In genomic region chr2:231663458-231664290, GRCh38 we compare ENCODE assay signal across 11 cellular contexts. TPM values are rescaled to one million over a fixed set of nuclear protein-coding genes. Genes with fewer than 3 reads are reported as not detected.
A peak's percentile ranks its signal among the peaks of the same experiment; 100 is the strongest.
DNase-seq lines count a peak whose midpoint lies in the region; ATAC-seq, FAIRE-seq and TF ChIP-seq lines count a peak whose summit lies in the region.
"Had no signal": no experiment of that assay in that cellular context is flagged by ENCODE, and none has a peak within 500 bp of the region (broad histone marks: within the 10 kb centered on the region; RNA-seq: fewer than 3 reads in every experiment).

No MANE protein-coding gene starts in this region.

- no peak for FAIRE-seq in GM12878 (lab: Jason Lieb, UNC)

- no peak overlapping the region; a peak in 1 of 20 replicates for H3K4me3 ChIP-seq in BLaER1 treated with 17β-estradiol and CSF1 and Interleukin-3, amounts not matched to agents 10 nM and 100 nM
- H3K4me3 ChIP-seq in HCT116 (replicated peaks in 1 of 2; ENCODE audit: low read depth in 1 of 2, low read length in 2 of 2) (no peak overlapping the region), GM12878 (0 out of 2 replicates have a peak overlapping the region, but pooled peaks have one; percentile 14), neural progenitor cell (no peak overlapping the region), coronary artery (no peak overlapping the region)

- CTCF ChIA-PET in HCT116 (lab: Charles Lee) (interaction anchor here (1.3 to 4.5 kb wide), 2 partner anchors 10 to 14 kb away, joined by 4 to 18 read pairs; no protein-coding TSS in a partner anchor), GM12878 (lab: Yijun Ruan, JAX) (interaction anchor here (1.2 to 9.9 kb wide), 4 partner anchors 11 to 50 kb away, joined by 4 to 151 read pairs (median 6); partner anchors contain the start of gene PTMA)

- ATAC-seq in HCT116 (no peak), GM12878 (no peak)
- ATAC-seq: left lung had no signal

- peak overlapping the region in 10 of 11 experiments; percentile 9 to 96 (median 87); a peak in 16 of 22 replicates for H3K9ac ChIP-seq in BLaER1 treated with 17β-estradiol and CSF1 and Interleukin-3, amounts not matched to agents 10 nM and 100 nM
- H3K9ac ChIP-seq in HCT116 (ENCODE audit: low read length) (peak overlapping the region; percentile 89), GM12878 (ENCODE audit: control insufficient read depth, insufficient read depth, low read length) (peak overlapping the region; percentile 66), neural progenitor cell (no peak overlapping the region)

- 0 out of 6 replicates have a peak, but pooled peaks of 1 of the 3 experiments have one; percentile 5 for TF ChIP-seq CTCF in HCT116 (IDR thresholded peaks at IDR 0.05 in 2 of 3, conservative IDR thresholded peaks at IDR 0.05 in 1 of 3; ENCODE audit: borderline replicate concordance in 1 of 3, insufficient read depth in 1 of 3, low read depth in 2 of 3, low read length in 2 of 3)
- 0 out of 6 replicates have a peak, but pooled peaks of 1 of the 3 experiments have one; percentile 18 for TF ChIP-seq CTCF in GM12878 (IDR thresholded peaks at IDR 0.05 in 2 of 3, conservative IDR thresholded peaks at IDR 0.05 in 1 of 3; ENCODE audit: control insufficient read depth in 2 of 3, extremely low read depth in 1 of 3, insufficient read depth in 1 of 3, low read depth in 3 of 3, low read length in 3 of 3)
- no peak for TF ChIP-seq CTCF in neural progenitor cell (IDR thresholded peaks at IDR 0.05)
- no peak for TF ChIP-seq CTCF in coronary artery (IDR thresholded peaks at IDR 0.05)
- TF ChIP-seq CTCF in osteocyte (IDR thresholded peaks at IDR 0.05) = no peak

- SMC1A ChIA-PET in GM12878 (lab: Charles Lee; ENCODE audit: uncharacterized antibody, unreplicated experiment) = interaction anchor here (0.6 to 3.9 kb wide), 4 partner anchors 11 to 50 kb away, joined by 3 to 20 read pairs (median 5); no protein-coding TSS in a partner anchor

- POLR2A ChIA-PET in HCT116 (lab: Charles Lee) (interaction anchor here (0.8 kb wide), 1 partner anchor 9 kb away, joined by 3 read pairs; no protein-coding TSS in a partner anchor), GM12878 (lab: Charles Lee) (interaction anchor here (0.9 to 9.2 kb wide), 4 partner anchors 11 to 51 kb away, joined by 3 to 119 read pairs (median 66); partner anchors contain the start of gene PTMA)

- H3K27ac Mint-ChIP-seq in neural progenitor cell (peak overlapping the region; percentile 46), osteocyte (ENCODE audit: unreplicated experiment) (no peak overlapping the region)

- H3K9me2 ChIP-seq in HCT116 (ENCODE audit: insufficient read depth) = no peaks in the 10 kb centered on the region

- BruUV-seq in HCT116 (replicated peaks; lab: Mats Ljungman, UMichigan) (no TSS peak), GM12878 (replicated peaks; lab: Mats Ljungman, UMichigan) (TSS peak; percentile 53)

- DNase-seq in HCT116 (ENCODE audit: low read depth, low spot score) (no peak), GM12878 (ENCODE audit: low read depth, low spot score) (no peak), neural progenitor cell (ENCODE audit: low spot score) (peak; percentile 1), NCI-H2196 treated with DMSO at 0.1 percent for 48 hours (lab: John Stamatoyannopoulos, UW; ENCODE audit: unreplicated experiment) (no peak), coronary artery (ENCODE audit: low spot score) (no peak), NAMALWA (ENCODE audit: low spot score) (no peak), osteocyte (ENCODE audit: extremely low spot score, unreplicated experiment) (no peak)
- DNase-seq: left lung, NCI-H446 treated with DMSO at 0.1 percent for 48 hours had no signal

- H3K4me2 ChIP-seq in BLaER1 treated with 17β-estradiol and CSF1 and Interleukin-3, amounts not matched to agents 10 nM and 100 nM = peak overlapping the region; percentile 87 to 99 (median 94)
- H3K4me2 ChIP-seq in HCT116 (ENCODE audit: low read length) (no peak overlapping the region), GM12878 (ENCODE audit: control insufficient read depth, insufficient read depth) (peak overlapping the region; percentile 98; the same call in 1 of the 2 replicates), neural progenitor cell (no peak overlapping the region)

- peaks cover 0 to 22% (median 10%) of the 10 kb centered on the region in 11 experiments; a peak in 10 of 22 replicates for H3K9me3 ChIP-seq in BLaER1 treated with 17β-estradiol and CSF1 and Interleukin-3, amounts not matched to agents 10 nM and 100 nM (replicated peaks in 1 of 11)
- H3K9me3 ChIP-seq in HCT116 (ENCODE audit: control insufficient read depth in 1 of 2, insufficient read depth in 1 of 2, low read depth in 1 of 2, low read length in 2 of 2) = no peaks in the 10 kb centered on the region
- no peaks in the 10 kb centered on the region for H3K9me3 ChIP-seq in GM12878 (replicated peaks; ENCODE audit: control insufficient read depth, insufficient read depth, low read length)
- no peaks in the 10 kb centered on the region for H3K9me3 ChIP-seq in neural progenitor cell (ENCODE audit: low read depth)
- H3K9me3 ChIP-seq: left lung, suprapubic skin had no signal

- 89% methylated on average over 28 of the region's 28 CpGs for WGBS in GM12878 (ENCODE audit: insufficient coverage, insufficient replicate concordance, low lambda C conversion rate, missing lambda C conversion rate)

- TF ChIP-seq RAD21 in HCT116 (IDR thresholded peaks at IDR 0.05; ENCODE audit: low read depth) = no peak
- no peak for TF ChIP-seq RAD21 in GM12878 (IDR thresholded peaks at IDR 0.05; ENCODE audit: insufficient read depth, low read depth, low read length)

- no peak overlapping the region for H2AFZ ChIP-seq in HCT116 (ENCODE audit: low read depth, low read length, poor library complexity, severe bottlenecking)
- H2AFZ ChIP-seq in GM12878 (ENCODE audit: control insufficient read depth, low read depth, low read length) = peak overlapping the region; percentile 24
- no peak overlapping the region for H2AFZ ChIP-seq in neural progenitor cell (replicated peaks)

- TF ChIP-seq POLR2A in HCT116 (IDR thresholded peaks at IDR 0.05; ENCODE audit: borderline replicate concordance, extremely low read depth, insufficient read depth, insufficient read length) (no peak), GM12878 (IDR thresholded peaks at IDR 0.05; ENCODE audit: low read depth, low read length) (no peak)

- peaks cover 70 to 83% (median 77%) of the 10 kb centered on the region in 10 experiments for H3K4me1 ChIP-seq in BLaER1 treated with 17β-estradiol and CSF1 and Interleukin-3, amounts not matched to agents 10 nM and 100 nM
- H3K4me1 ChIP-seq in HCT116 (ENCODE audit: control insufficient read depth in 1 of 2, insufficient read depth in 2 of 2, low read length in 2 of 2) (peaks cover 37 to 80% of the 10 kb centered on the region in 2 experiments), GM12878 (ENCODE audit: control insufficient read depth, insufficient read depth, low read length) (peaks cover 41% of the 10 kb centered on the region), neural progenitor cell (peaks cover 15% of the 10 kb centered on the region)

- no peaks in the 10 kb centered on the region for H3K79me2 ChIP-seq in HCT116 (ENCODE audit: insufficient read depth, low read length)
- H3K79me2 ChIP-seq in GM12878 (ENCODE audit: control insufficient read depth, insufficient read depth, low read length) = peaks cover 19% of the 10 kb centered on the region
- H3K79me2 ChIP-seq in neural progenitor cell (ENCODE audit: low read depth) = no peaks in the 10 kb centered on the region

- H3K4me1 Mint-ChIP-seq in neural progenitor cell (peaks cover 31% of the 10 kb centered on the region), osteocyte (ENCODE audit: unreplicated experiment) (peaks cover 33% of the 10 kb centered on the region)

- H3K9me3 Mint-ChIP-seq in neural progenitor cell = peaks cover 22% of the 10 kb centered on the region
- no peaks in the 10 kb centered on the region for H3K9me3 Mint-ChIP-seq in osteocyte (ENCODE audit: unreplicated experiment)

- H3K27me3 Mint-ChIP-seq in neural progenitor cell (ENCODE audit: insufficient read depth, low read depth) (peaks cover 16% of the 10 kb centered on the region), osteocyte (ENCODE audit: unreplicated experiment) (no peaks in the 10 kb centered on the region)

- intact Hi-C loops in HCT116 (cut with micrococcal nuclease) (no loop called here), GM12878 (cut with micrococcal nuclease; ENCODE audit: unreplicated experiment) (loop anchor here (10.0 kb wide), 1 partner anchor 269 kb away; the partner anchor contains the start of gene B3GNT7)

- RAD21 ChIA-PET in HCT116 (lab: Charles Lee; ENCODE audit: low non-redundant PET in 1 of 2, low total read pairs in 2 of 2, uncharacterized antibody in 2 of 2, unreplicated experiment in 2 of 2) (interaction anchor here in 1 of 2 experiments (1.0 kb wide), 1 partner anchor 52 kb away, joined by 3 read pairs; no protein-coding TSS in a partner anchor), GM12878 (lab: Charles Lee; ENCODE audit: unreplicated experiment) (interaction anchor here (0.9 to 9.4 kb wide), 3 partner anchors 9 to 50 kb away, joined by 6 to 70 read pairs (median 21); no protein-coding TSS in a partner anchor)

- H3K36me3 Mint-ChIP-seq in neural progenitor cell = peaks cover 8% of the 10 kb centered on the region
- no peaks in the 10 kb centered on the region for H3K36me3 Mint-ChIP-seq in osteocyte (ENCODE audit: unreplicated experiment)

- in situ Hi-C loops in GM12878 (cut with MboI) = no loop called here

- peak overlapping the region; percentile 90 to 99 (median 95); a peak in 21 of 22 replicates for H3K27ac ChIP-seq in BLaER1 treated with 17β-estradiol and CSF1 and Interleukin-3, amounts not matched to agents 10 nM and 100 nM
- H3K27ac ChIP-seq in HCT116 (ENCODE audit: low read depth, low read length) (peak overlapping the region; percentile 99), GM12878 (ENCODE audit: control insufficient read depth, insufficient read depth) (peak overlapping the region; percentile 90), neural progenitor cell (no peak overlapping the region), coronary artery (peak overlapping the region in 1 of 2 donors; percentile 91)

- no peaks in the 10 kb centered on the region for H4K20me1 ChIP-seq in BLaER1 treated with 17β-estradiol and CSF1 and Interleukin-3, amounts not matched to agents 10 nM and 100 nM
- H4K20me1 ChIP-seq in HCT116 (ENCODE audit: insufficient read depth) (no peaks in the 10 kb centered on the region), GM12878 (ENCODE audit: control insufficient read depth, insufficient read depth) (no peaks in the 10 kb centered on the region), neural progenitor cell (ENCODE audit: low read depth) (no peaks in the 10 kb centered on the region)

- no peaks in the 10 kb centered on the region for H3K36me3 ChIP-seq in BLaER1 treated with 17β-estradiol and CSF1 and Interleukin-3, amounts not matched to agents 10 nM and 100 nM
- no peaks in the 10 kb centered on the region for H3K36me3 ChIP-seq in HCT116 (ENCODE audit: control insufficient read depth in 1 of 2, insufficient read depth in 2 of 2, low read length in 2 of 2)
- no peaks in the 10 kb centered on the region for H3K36me3 ChIP-seq in GM12878 (ENCODE audit: control insufficient read depth in 2 of 2, insufficient read depth in 2 of 2, low read length in 1 of 2)
- H3K36me3 ChIP-seq in neural progenitor cell = no peaks in the 10 kb centered on the region
- H3K36me3 ChIP-seq: left lung, suprapubic skin had no signal

- no peak for TF ChIP-seq EP300 in GM12878 (IDR thresholded peaks at IDR 0.05; ENCODE audit: borderline replicate concordance in 1 of 2, control insufficient read depth in 1 of 2, low read depth in 2 of 2, low read length in 2 of 2)

- no peaks in the 10 kb centered on the region for H3K27me3 ChIP-seq in BLaER1 treated with 17β-estradiol and CSF1 and Interleukin-3, amounts not matched to agents 10 nM and 100 nM
- H3K27me3 ChIP-seq in HCT116 (ENCODE audit: insufficient read depth, low read length) (no peaks in the 10 kb centered on the region), GM12878 (replicated peaks in 1 of 2; ENCODE audit: control insufficient read depth in 2 of 2, insufficient read depth in 2 of 2, low read length in 1 of 2) (no peaks in the 10 kb centered on the region), neural progenitor cell (peaks cover 4% of the 10 kb centered on the region)
- H3K27me3 ChIP-seq: left lung, suprapubic skin had no signal

- peaks cover 66% of the 10 kb centered on the region for H3F3A ChIP-seq in neural progenitor cell (ENCODE audit: low read depth)

- H3K4me3 Mint-ChIP-seq in neural progenitor cell = no peak overlapping the region
- H3K4me3 Mint-ChIP-seq in osteocyte (ENCODE audit: unreplicated experiment) = no peak overlapping the region

RNA-seq across cellular contexts. Expression of gene PTMA, which starts 44.7 kb away (rescaled TPM):
- total RNA-seq in HCT116 (2021; ENCODE audit: unreplicated experiment) (2,752 TPM), GM12878 (2014; rRNA removed) (1,683 and 1,891 TPM in 2 replicates), GM12878 (2014; rRNA removed; fragmentation: Illumina TruSeq; extraction: Trizol) (3,682 and 3,944 TPM in 2 replicates), GM12878 (2021) (2,403 and 2,413 TPM in 2 replicates), neural progenitor cell (ENCODE audit: low replicate concordance) (1,850 and 2,102 TPM in 2 replicates), osteocyte (709 and 776 TPM in 2 replicates)
- 2,841 and 3,306 TPM in 2 replicates for polyA plus RNA-seq in HCT116 (2012)
- total RNA-seq in GM12878 (2013; cell fraction: nucleolus; rRNA removed) = 157 and 167 TPM in 2 replicates
- 1,103 TPM for polyA plus RNA-seq in GM12878 (2011; ENCODE audit: low read depth)
- polyA plus RNA-seq in GM12878 (2011; rRNA removed) (1,144 and 1,534 TPM in 2 replicates), GM12878 (2014; fragmentation: Illumina TruSeq; extraction: Trizol) (2,851 and 4,022 TPM in 2 replicates), GM12878 (2014; fragmentation: Nextera tagmentation; extraction: Ambion mirVana) (1,000 to 10,000 TPM; 3,548 to 5,018 TPM), GM12878 (2014; rRNA removed) (2,120 and 2,624 TPM in 2 replicates), GM12878 (2016; fragmentation: Nextera tagmentation; extraction: Ambion mirVana) (1,000 to 10,000 TPM; 3,379 to 3,894 TPM)
- polyA plus RNA-seq in GM12878 (2011; cell fraction: cytosol; rRNA removed) = 791 and 1,273 TPM in 2 replicates
- polyA plus RNA-seq in GM12878 (2011; cell fraction: nucleus; rRNA removed) = 515 and 1,224 TPM in 2 replicates
- 2,072 and 2,223 TPM in 2 replicates for polyA plus RNA-seq in GM12878 (2012)
- 163 and 293 TPM in 2 replicates for polyA minus RNA-seq in GM12878 (2011; rRNA and poly(A)+ RNA removed)
- polyA minus RNA-seq in GM12878 (2011; cell fraction: cytosol; rRNA and poly(A)+ RNA removed) = 590 and 681 TPM in 2 replicates
- 194 and 317 TPM in 2 replicates for polyA minus RNA-seq in GM12878 (2011; cell fraction: nucleus; rRNA and poly(A)+ RNA removed)

Comparison
In these comparisons a context has a peak if more than half of its experiments do, and no peak if none do; other contexts are left out.
1. H3K4me2 ChIP-seq: peak in BLaER1 treated with 17β-estradiol and CSF1 and Interleukin-3, amounts not matched to agents 10 nM and 100 nM (11 of 11) and GM12878 (single experiment); none in HCT116 (single experiment) and neural progenitor cell (single experiment).